In the genomic region with DNA sequence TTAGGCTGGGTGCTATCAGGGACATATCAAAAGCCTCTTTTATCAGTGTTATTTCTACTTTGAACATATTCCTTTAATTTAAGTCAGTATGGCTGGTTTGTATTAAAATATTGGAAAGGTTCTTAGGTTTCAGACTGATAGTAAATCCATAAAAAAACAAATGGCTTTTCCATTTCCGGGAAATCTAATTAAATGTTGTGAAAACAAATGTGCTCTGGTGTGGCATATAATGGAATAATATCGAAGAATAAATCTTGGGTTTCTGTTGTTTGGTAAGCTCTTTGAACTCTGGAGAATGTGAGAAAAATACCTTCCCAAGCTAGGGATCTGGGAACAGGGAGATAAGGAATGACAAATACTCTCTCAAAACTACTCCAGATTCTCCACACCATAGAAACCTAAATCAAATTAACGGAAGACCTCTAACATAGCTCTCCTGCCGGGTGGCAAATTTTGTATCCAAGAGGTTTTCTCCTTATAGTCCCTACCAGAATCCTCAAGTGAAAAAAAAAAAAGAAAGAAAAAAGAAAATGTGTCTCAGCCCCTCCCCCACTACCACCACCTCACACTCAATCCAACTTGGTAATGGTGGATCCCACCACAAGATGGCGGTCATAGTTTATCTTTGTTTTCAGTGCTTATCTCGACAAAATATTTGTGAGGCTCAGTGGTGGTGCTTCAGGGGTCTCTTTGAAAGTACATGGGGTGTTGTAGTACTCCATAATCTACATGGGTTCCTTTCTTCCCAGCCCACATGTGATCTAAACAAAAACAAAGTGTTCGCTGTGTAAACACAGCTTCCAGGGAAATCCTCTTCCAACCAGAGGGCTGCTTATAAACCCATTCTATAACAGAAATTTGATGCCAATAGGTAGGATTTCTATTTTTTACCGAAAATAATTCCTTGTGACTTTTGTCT, we compare ENCODE assay signal across 8 cellular contexts. TPM values are rescaled to one million over a fixed set of nuclear protein-coding genes. Genes with fewer than 3 reads are reported as not detected.
DNase-seq lines count a peak whose midpoint lies in the region; ATAC-seq and TF ChIP-seq lines count a peak whose summit lies in the region.

No MANE protein-coding gene starts in this region.

- H3K4me1 Mint-ChIP-seq in endothelial cell (ENCODE audit: unreplicated experiment): peaks cover 8% of the 10 kb centered on the region

- H3K9me3 ChIP-seq in vagina: no peaks in the 10 kb centered on the region

- no peak overlapping the region for H3K4me3 Mint-ChIP-seq in endothelial cell (ENCODE audit: unreplicated experiment)

- no peak overlapping the region for H3K4me3 ChIP-seq in vagina

- H3K27me3 ChIP-seq in vagina: no peaks in the 10 kb centered on the region

- H3K4me1 ChIP-seq in vagina: no peaks in the 10 kb centered on the region

- TF ChIP-seq CTCF in C4-2B (conservative IDR thresholded peaks at IDR 0.05) (peak; percentile 61), endothelial cell (IDR thresholded peaks at IDR 0.05; ENCODE audit: unreplicated experiment) (peak; percentile 83), vagina (IDR thresholded peaks at IDR 0.05) (no peak)

- TF ChIP-seq POLR2A in vagina (IDR thresholded peaks at IDR 0.05): no peak

- H3K27me3 Mint-ChIP-seq in endothelial cell (ENCODE audit: unreplicated experiment): peaks cover 1% of the 10 kb centered on the region

- intact Hi-C loops in vagina (cut with DNase I): no loop called here

- DNase-seq in GM19240 (ENCODE audit: insufficient read length, low spot score) (peak; percentile 8), NCI-H748 treated with DMSO at 0.1 percent for 48 hours (lab: John Stamatoyannopoulos, UW) (peak; percentile 44), endothelial cell (ENCODE audit: low spot score) (peak; percentile 63), vagina (ENCODE audit: extremely low spot score in 2 of 2) (no peak), DMS114 treated with DMSO at 0.1 percent for 48 hours (lab: John Stamatoyannopoulos, UW; ENCODE audit: unreplicated experiment) (no peak)
- peak; percentile 10 for DNase-seq in stimulated activated naive CD8-positive, alpha-beta T cell treated with anti-CD3 and anti-CD28 coated beads, Interleukin-15, Interleukin-2, amounts not matched to agents 100 U/mL and 50 U/mL, for 24 hours
- DNase-seq in stimulated activated naive CD4-positive, alpha-beta T cell treated with Interleukin-2 at 50 U/mL for 16 hours (lab: John Stamatoyannopoulos, UW): no peak

- peak overlapping the region; percentile 65 for H3K27ac Mint-ChIP-seq in endothelial cell (ENCODE audit: unreplicated experiment)

- ATAC-seq in stimulated activated naive CD8-positive, alpha-beta T cell treated with anti-CD3 and anti-CD28 coated beads, Interleukin-15, Interleukin-2, amounts not matched to agents 100 U/mL and 50 U/mL, for 24 hours: no peak

- no peaks in the 10 kb centered on the region for H3K9me3 Mint-ChIP-seq in endothelial cell (ENCODE audit: unreplicated experiment)

- H3K36me3 Mint-ChIP-seq in endothelial cell (ENCODE audit: low read depth, unreplicated experiment): peaks cover 4% of the 10 kb centered on the region

- H3K36me3 ChIP-seq in vagina: no peaks in the 10 kb centered on the region

- H3K27ac ChIP-seq in C4-2B: no peak overlapping the region
- no peak overlapping the region for H3K27ac ChIP-seq in vagina

RNA-seq across cellular contexts. Expression of a gene that starts 54.6 kb away (rescaled TPM):
- total RNA-seq in endothelial cell (ENCODE audit: unreplicated experiment) (3.3 TPM), vagina (5.6 TPM)

Comparison
In these comparisons a context has a peak if more than half of its experiments do, and no peak if none do; other contexts are left out.
1. CTCF ChIP-seq: peak in C4-2B (single experiment) and endothelial cell (single experiment); none in vagina (0 of 3).
2. DNase-seq: peak in GM19240 (single experiment), NCI-H748 treated with DMSO at 0.1 percent for 48 hours (single experiment), endothelial cell (single experiment) and stimulated activated naive CD8-positive, alpha-beta T cell treated with anti-CD3 and anti-CD28 coated beads, Interleukin-15, Interleukin-2, amounts not matched to agents 100 U/mL and 50 U/mL, for 24 hours (single experiment); none in vagina (0 of 2), DMS114 treated with DMSO at 0.1 percent for 48 hours (single experiment) and stimulated activated naive CD4-positive, alpha-beta T cell treated with Interleukin-2 at 50 U/mL for 16 hours (single experiment).